Comparison of ENCODE assay signal across 23 cellular contexts in the genomic region with DNA sequence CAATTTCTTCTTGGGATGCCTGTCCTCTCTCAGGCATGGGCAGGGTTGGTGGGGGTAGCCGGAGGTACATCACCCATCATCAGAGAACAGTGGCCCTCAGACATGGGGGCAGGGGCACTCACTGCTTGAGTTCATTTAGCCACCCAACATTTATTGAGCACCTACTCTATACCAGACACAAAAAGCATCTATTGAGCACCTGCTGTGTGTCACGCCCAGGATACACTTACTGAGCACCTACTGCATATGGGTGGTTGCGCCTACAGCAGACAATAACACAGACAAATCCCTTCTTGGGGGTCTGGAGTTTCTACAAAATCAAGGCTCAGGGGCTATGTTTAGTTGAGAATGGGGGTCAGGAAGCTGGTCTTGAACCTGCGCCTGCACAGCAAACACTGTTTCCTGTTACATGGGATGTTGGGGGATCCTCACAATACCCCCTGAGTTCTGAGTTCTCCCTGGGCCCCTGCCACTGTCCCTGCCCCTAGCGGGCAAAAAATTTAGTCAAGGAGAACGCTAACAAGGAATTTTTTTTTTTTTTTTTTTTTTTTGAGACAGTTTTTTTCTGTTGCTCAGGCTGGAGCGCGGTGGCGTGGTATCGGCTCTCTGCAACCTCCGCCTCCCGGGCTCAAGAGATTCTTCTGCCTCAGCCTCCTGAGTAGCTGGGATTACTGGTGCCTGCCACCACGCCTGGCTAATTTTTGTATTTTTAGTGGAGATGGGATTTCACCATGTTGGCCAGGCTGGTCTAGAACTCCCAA.
"Had no signal": no experiment of that assay in that cellular context is flagged by ENCODE, and none has a peak within 500 bp of the region (broad histone marks: within the 10 kb centered on the region; RNA-seq: fewer than 3 reads in every experiment).

No MANE protein-coding gene starts in this region.

- H3K79me2 ChIP-seq: hepatocyte had no signal

- H3K27ac ChIP-seq: hepatocyte, left ventricle myocardium inferior, lower lobe of right lung, ovary, right atrium auricular region, suprapubic skin, thyroid gland had no signal

- H3K4me3 Mint-ChIP-seq: dendritic cell treated with granulocyte-macrophage colony-stimulating factor and Interleukin-4, amounts not matched to agents 40 ng/mL and 50 ng/mL, for 4 days; memory B cell; mesothelial cell of epicardium; natural killer cell; neural crest cell; type B pancreatic cell had no signal

- DNase-seq: foreskin melanocyte; head of caudate nucleus; kidney; left cardiac atrium; left ventricle myocardium inferior; lower lobe of right lung; natural killer cell; nucleus accumbens; ovary; small intestine; stimulated activated CD4-positive, alpha-beta T cell treated with anti-CD3 and anti-CD28 coated beads, Interleukin-12 subunit alpha, Interleukin-12 subunit beta, amount 100 ng/mL, for 4 hours; stimulated activated CD4-positive, alpha-beta T cell treated with anti-CD3 and anti-CD28 coated beads, Interleukin-2, amount 100 ng/mL, for 48 hours; stimulated activated naive CD8-positive, alpha-beta T cell treated with anti-CD3 and anti-CD28 coated beads, Interleukin-15, Interleukin-2, amounts not matched to agents 100 U/mL and 50 U/mL, for 24 hours; thyroid gland had no signal

- ATAC-seq: left cardiac atrium; lower lobe of right lung; natural killer cell; stimulated activated naive CD8-positive, alpha-beta T cell treated with anti-CD3 and anti-CD28 coated beads, Interleukin-15, Interleukin-2, amounts not matched to agents 100 U/mL and 50 U/mL, for 24 hours had no signal

- H3K27ac Mint-ChIP-seq: dendritic cell treated with granulocyte-macrophage colony-stimulating factor and Interleukin-4, amounts not matched to agents 40 ng/mL and 50 ng/mL, for 4 days; memory B cell; mesothelial cell of epicardium; natural killer cell; type B pancreatic cell had no signal

- FAIRE-seq: kidney, small intestine, urothelium cell line had no signal

- H3K36me3 Mint-ChIP-seq: memory B cell, natural killer cell, type B pancreatic cell had no signal

- H3K9me3 Mint-ChIP-seq: dendritic cell treated with granulocyte-macrophage colony-stimulating factor and Interleukin-4, amounts not matched to agents 40 ng/mL and 50 ng/mL, for 4 days; memory B cell; mesothelial cell of epicardium; natural killer cell; neural crest cell; type B pancreatic cell had no signal

- H3K27me3 ChIP-seq: hepatocyte, ovary, right atrium auricular region, suprapubic skin, thyroid gland had no signal

- H3K4me3 ChIP-seq: hepatocyte, left ventricle myocardium inferior, lower lobe of right lung, ovary, right atrium auricular region, suprapubic skin, thyroid gland had no signal

- H3K36me3 ChIP-seq: ovary, right atrium auricular region, thyroid gland had no signal

- H3K9me3 ChIP-seq: left ventricle myocardium inferior, lower lobe of right lung, ovary, right atrium auricular region, suprapubic skin, thyroid gland had no signal

- H2AFZ ChIP-seq: hepatocyte had no signal

- H3K27me3 Mint-ChIP-seq: memory B cell had no signal

- H3K4me2 ChIP-seq: hepatocyte had no signal
